12 cellular contexts compared by ENCODE assay signal in genomic region chr10:24887855-24888231, GRCh38.
DNase-seq lines count a peak whose midpoint lies in the region; ATAC-seq lines count a peak whose summit lies in the region.
"Had no signal": no experiment of that assay in that cellular context is flagged by ENCODE, and none has a peak within 500 bp of the region (broad histone marks: within the 10 kb centered on the region; RNA-seq: fewer than 3 reads in every experiment).

No MANE protein-coding gene starts in this region.

- H3K9ac ChIP-seq in BLaER1 treated with 17β-estradiol and CSF1 and Interleukin-3, amounts not matched to agents 10 nM and 100 nM, result no peak overlapping the region

- H3K9me3 ChIP-seq in BLaER1 treated with 17β-estradiol and CSF1 and Interleukin-3, amounts not matched to agents 10 nM and 100 nM (replicated peaks in 1 of 11), result peaks cover 0 to 14% (median 3%) of the 10 kb centered on the region in 11 experiments; a peak in 8 of 22 replicates
- no peaks in the 10 kb centered on the region for H3K9me3 ChIP-seq in T-helper 17 cell (ENCODE audit: control insufficient read depth, low read length, poor library complexity, severe bottlenecking)
- H3K9me3 ChIP-seq: BE2C, colonic mucosa, SJSA1 had no signal

- no peaks in the 10 kb centered on the region for H3K36me3 ChIP-seq in BLaER1 treated with 17β-estradiol and CSF1 and Interleukin-3, amounts not matched to agents 10 nM and 100 nM
- H3K36me3 ChIP-seq: BE2C, colonic mucosa, SJSA1 had no signal

- peaks cover 0 to 31% (median 16%) of the 10 kb centered on the region in 10 experiments; a peak in 13 of 20 replicates for H3K4me1 ChIP-seq in BLaER1 treated with 17β-estradiol and CSF1 and Interleukin-3, amounts not matched to agents 10 nM and 100 nM
- H3K4me1 ChIP-seq: colonic mucosa had no signal

- H3K4me3 ChIP-seq in BLaER1 treated with 17β-estradiol and CSF1 and Interleukin-3, amounts not matched to agents 10 nM and 100 nM, result no peak overlapping the region
- H3K4me3 ChIP-seq: colonic mucosa, SJSA1 had no signal

- peak; percentile 27 for ATAC-seq in GM19328 (IDR thresholded peaks at IDR 0.05; ENCODE audit: unreplicated experiment)
- peak; percentile 32 for ATAC-seq in HG02943 (IDR thresholded peaks at IDR 0.05; ENCODE audit: low read depth, unreplicated experiment)
- no peak for ATAC-seq in T-helper 17 cell
- no peak for ATAC-seq in activated CD4-positive, CD25-positive, alpha-beta regulatory T cell treated with anti-CD3 and anti-CD28 coated beads, Interleukin-2, amount 50 U/mL, for 24 hours

- no peaks in the 10 kb centered on the region for H4K20me1 ChIP-seq in BLaER1 treated with 17β-estradiol and CSF1 and Interleukin-3, amounts not matched to agents 10 nM and 100 nM

- peak overlapping the region in 2 of 11 experiments; percentile 2 to 25; a peak in 4 of 22 replicates for H3K27ac ChIP-seq in BLaER1 treated with 17β-estradiol and CSF1 and Interleukin-3, amounts not matched to agents 10 nM and 100 nM
- H3K27ac ChIP-seq: colonic mucosa, SJSA1 had no signal

- peaks cover 28% of the 10 kb centered on the region for H3K4me1 Mint-ChIP-seq in T-helper 17 cell

- H3K4me2 ChIP-seq in BLaER1 treated with 17β-estradiol and CSF1 and Interleukin-3, amounts not matched to agents 10 nM and 100 nM, result peak overlapping the region in 6 of 11 experiments; percentile 4 to 36 (median 16); a peak in 7 of 22 replicates

- H3K27me3 ChIP-seq in BLaER1 treated with 17β-estradiol and CSF1 and Interleukin-3, amounts not matched to agents 10 nM and 100 nM, result no peaks in the 10 kb centered on the region
- H3K27me3 ChIP-seq: BE2C, colonic mucosa, SJSA1 had no signal

- H3K27me3 Mint-ChIP-seq in T-helper 17 cell, result no peaks in the 10 kb centered on the region

- DNase-seq in T-helper 17 cell (no peak), NAMALWA (ENCODE audit: low spot score) (no peak), islet precursor cell (no peak), COR-L47 (lab: John Stamatoyannopoulos, UW) (no peak)
- DNase-seq: BE2C, colonic mucosa, NCI-H2029 had no signal

- no peaks in the 10 kb centered on the region for H3K36me3 Mint-ChIP-seq in T-helper 17 cell (ENCODE audit: low read depth)

- H3K27ac Mint-ChIP-seq in T-helper 17 cell, result peak overlapping the region; percentile 87

- H3K4me3 Mint-ChIP-seq in T-helper 17 cell, result peak overlapping the region; percentile 72

Comparison
In these comparisons a context has a peak if more than half of its experiments do, and no peak if none do; other contexts are left out.
1. ATAC-seq: peak in GM19328 (single experiment) and HG02943 (single experiment); none in T-helper 17 cell (single experiment) and activated CD4-positive, CD25-positive, alpha-beta regulatory T cell treated with anti-CD3 and anti-CD28 coated beads, Interleukin-2, amount 50 U/mL, for 24 hours (0 of 2).